Comparison of ENCODE assay signal across 22 cellular contexts in genomic region chr3:78907367-78907766, GRCh38.
A peak's percentile ranks its signal among the peaks of the same experiment; 100 is the strongest.
DNase-seq lines count a peak whose midpoint lies in the region; ATAC-seq and TF ChIP-seq lines count a peak whose summit lies in the region.
"Had no signal": no experiment of that assay in that cellular context is flagged by ENCODE, and none has a peak within 500 bp of the region (broad histone marks: within the 10 kb centered on the region; RNA-seq: fewer than 3 reads in every experiment).

No MANE protein-coding gene starts in this region.

- TF ChIP-seq CTCF in fibroblast of mammary gland (conservative IDR thresholded peaks at IDR 0.05; ENCODE audit: control insufficient read depth, insufficient read depth, low read depth, low read length) = no peak

- ATAC-seq in Right ventricle myocardium inferior (no peak), HG03521 (IDR thresholded peaks at IDR 0.05; ENCODE audit: unreplicated experiment) (no peak), GM21619 (IDR thresholded peaks at IDR 0.05; ENCODE audit: unreplicated experiment) (no peak)
- ATAC-seq: activated T-cell treated with anti-CD3 and anti-CD28 coated beads, Interleukin-2, amount 50 U/mL, for 4 hours; body of pancreas; foreskin keratinocyte; sciatic nerve had no signal

- in situ Hi-C loops in SK-MEL-5 (cut with HindIII; ENCODE audit: low pct_unique_long_range_greater_than_20kb, low sequenced_read_pairs) = no loop called here

- no peak overlapping the region for H3K4me3 ChIP-seq in fibroblast of mammary gland (ENCODE audit: control insufficient read depth, low read depth, low read length)
- H3K4me3 ChIP-seq: body of pancreas, suprapubic skin had no signal

- intact Hi-C loops in Right ventricle myocardium inferior (cut with DNase I) = no loop called here

- peak; percentile 31 for DNase-seq in DMS53 (lab: John Stamatoyannopoulos, UW)
- no peak for DNase-seq in DMS53 treated with DMSO at 0.1 percent for 48 hours (lab: John Stamatoyannopoulos, UW; ENCODE audit: unreplicated experiment)
- DNase-seq in SK-MEL-5 (ENCODE audit: low read depth, low spot score) = peak; percentile 75
- peak; percentile 38 for DNase-seq in fibroblast of mammary gland (ENCODE audit: low read depth)
- no peak for DNase-seq in Right ventricle myocardium inferior (ENCODE audit: missing footprints)
- no peak for DNase-seq in HuH-7 (ENCODE audit: low spot score)
- DNase-seq: activated CD4-positive, alpha-beta T cell treated with anti-CD3 and anti-CD28 coated beads for 48 hours; activated naive CD4-positive, alpha-beta T cell; activated T-cell treated with anti-CD3 and anti-CD28 coated beads, Interleukin-2, amount 50 U/mL, for 4 hours; body of pancreas; CD4-positive, CD25-positive, alpha-beta regulatory T cell; EL; foreskin keratinocyte; NCI-H1105 treated with DMSO at 0.1 percent for 48 hours; NCI-H2029 treated with DMSO at 0.1 percent for 48 hours; NCI-H748 treated with DMSO at 0.1 percent for 48 hours; posterior cingulate gyrus; stimulated activated naive CD4-positive, alpha-beta T cell had no signal

Comparison
In these comparisons a context has a peak if more than half of its experiments do, and no peak if none do; other contexts are left out.
1. DNase-seq: peak in DMS53 (single experiment), SK-MEL-5 (single experiment) and fibroblast of mammary gland (single experiment); none in DMS53 treated with DMSO at 0.1 percent for 48 hours (single experiment), Right ventricle myocardium inferior (single experiment) and HuH-7 (single experiment).